In genomic region chr4:98926257-98926656, GRCh38 we compare ENCODE assay signal across 8 cellular contexts. TPM values are rescaled to one million over a fixed set of nuclear protein-coding genes. Genes with fewer than 3 reads are reported as not detected.
DNase-seq lines count a peak whose midpoint lies in the region; ATAC-seq and TF ChIP-seq lines count a peak whose summit lies in the region.
"Not testable (repeated sequence)": the region's sequence is repeated elsewhere in the genome, so short reads cannot be mapped to it uniquely, and the experiment has no call there.

No MANE protein-coding gene starts in this region.

- H3K4me3 ChIP-seq in CD8-positive, alpha-beta memory T cell (ENCODE audit: low read length), result not testable (repeated sequence)
- peak overlapping the region; percentile 92; the same call in 1 of the 2 replicates for H3K4me3 ChIP-seq in PC-3 (ENCODE audit: low read length)
- peak overlapping the region; percentile 92 for H3K4me3 ChIP-seq in endodermal cell (ENCODE audit: low read length)
- peak overlapping the region; percentile 92 for H3K4me3 ChIP-seq in neural cell (ENCODE audit: low read length)

- not testable (repeated sequence) for TF ChIP-seq RAD21 in neural cell (conservative IDR thresholded peaks at IDR 0.05)

- 94 to 97% methylated on average over 8 to 15 of the region's 15 CpGs for WGBS in endodermal cell (ENCODE audit: insufficient coverage in 1 of 2, insufficient read length in 1 of 2), 2 experiments

- H3K9me3 Mint-ChIP-seq in CD8-positive, alpha-beta memory T cell; IgD-negative memory B cell; activated CD8-positive, alpha-beta memory T cell treated with anti-CD3 and anti-CD28 coated beads, Interleukin-2, amount 10 ng/mL, durations not matched to agents 7 days and 5 days (ENCODE audit: low read depth); activated naive CD8-positive, alpha-beta T cell treated with anti-CD3 and anti-CD28 coated beads, Interleukin-2, amount 50 U/mL, for 24 hours; type B pancreatic cell: not testable (repeated sequence)
- peaks cover 20% of the 10 kb centered on the region for H3K9me3 Mint-ChIP-seq in endodermal cell

- H3K27me3 Mint-ChIP-seq in CD8-positive, alpha-beta memory T cell; IgD-negative memory B cell; activated CD8-positive, alpha-beta memory T cell treated with anti-CD3 and anti-CD28 coated beads, Interleukin-2, amount 10 ng/mL, durations not matched to agents 7 days and 5 days; activated naive CD8-positive, alpha-beta T cell treated with anti-CD3 and anti-CD28 coated beads, Interleukin-2, amount 50 U/mL, for 24 hours; endodermal cell (ENCODE audit: insufficient read depth); type B pancreatic cell: not testable (repeated sequence)

- H3K4me2 ChIP-seq in PC-3 (ENCODE audit: low read length), result peak overlapping the region; percentile 92
- H3K4me2 ChIP-seq in neural cell (ENCODE audit: low read length), result not testable (repeated sequence)

- H3K9me3 ChIP-seq in CD8-positive, alpha-beta memory T cell (ENCODE audit: low read length); PC-3 (ENCODE audit: low read length); neural cell (ENCODE audit: low read length): not testable (repeated sequence)
- H3K9me3 ChIP-seq in endodermal cell (ENCODE audit: control insufficient read depth, low read length), result peaks cover 22% of the 10 kb centered on the region

- ATAC-seq in PC-3; activated CD8-positive, alpha-beta memory T cell treated with anti-CD3 and anti-CD28 coated beads, Interleukin-2, amount 10 ng/mL, durations not matched to agents 7 days and 5 days; activated naive CD8-positive, alpha-beta T cell treated with anti-CD3 and anti-CD28 coated beads, Interleukin-2, amount 50 U/mL, for 24 hours: not testable (repeated sequence)

- BruUV-seq in PC-3 (replicated peaks; lab: Mats Ljungman, UMichigan), result not testable (repeated sequence)

- H3K9ac ChIP-seq in PC-3 (ENCODE audit: low read length); endodermal cell (ENCODE audit: extremely low read depth, low read length, poor library complexity, severe bottlenecking); neural cell (ENCODE audit: low read length): not testable (repeated sequence)

- H3K36me3 Mint-ChIP-seq in CD8-positive, alpha-beta memory T cell, result peaks cover 0 to 48% (median 0%) of the 10 kb centered on the region in 3 donors
- H3K36me3 Mint-ChIP-seq in IgD-negative memory B cell, result not testable (repeated sequence)
- peaks cover 31% of the 10 kb centered on the region for H3K36me3 Mint-ChIP-seq in activated CD8-positive, alpha-beta memory T cell treated with anti-CD3 and anti-CD28 coated beads, Interleukin-2, amount 10 ng/mL, durations not matched to agents 7 days and 5 days
- H3K36me3 Mint-ChIP-seq in activated naive CD8-positive, alpha-beta T cell treated with anti-CD3 and anti-CD28 coated beads, Interleukin-2, amount 50 U/mL, for 24 hours (ENCODE audit: low read depth), result peaks cover 40% of the 10 kb centered on the region
- H3K36me3 Mint-ChIP-seq in endodermal cell (ENCODE audit: low read depth) (peaks cover 36% of the 10 kb centered on the region), type B pancreatic cell (peaks cover 15% of the 10 kb centered on the region)

- peaks cover 17% of the 10 kb centered on the region for H3K4me1 ChIP-seq in CD8-positive, alpha-beta memory T cell (ENCODE audit: insufficient read depth, low read length)
- H3K4me1 ChIP-seq in PC-3 (ENCODE audit: insufficient read depth, low read length), result peaks cover 14% of the 10 kb centered on the region
- not testable (repeated sequence) for H3K4me1 ChIP-seq in endodermal cell (ENCODE audit: control insufficient read depth, insufficient read depth, low read length)

- intact Hi-C loops in PC-3 (cut with micrococcal nuclease), result loop anchor here (5.0 kb wide), 1 partner anchor 269 kb away; the partner anchor contains the start of gene TSPAN5

- peak overlapping the region in 2 of 8 donors; percentile 25 to 98 for H3K27ac Mint-ChIP-seq in CD8-positive, alpha-beta memory T cell
- peak overlapping the region in 2 of 3 donors; percentile 74 to 77 for H3K27ac Mint-ChIP-seq in IgD-negative memory B cell
- H3K27ac Mint-ChIP-seq in activated CD8-positive, alpha-beta memory T cell treated with anti-CD3 and anti-CD28 coated beads, Interleukin-2, amount 10 ng/mL, durations not matched to agents 7 days and 5 days; endodermal cell; type B pancreatic cell: not testable (repeated sequence)
- H3K27ac Mint-ChIP-seq in activated naive CD8-positive, alpha-beta T cell treated with anti-CD3 and anti-CD28 coated beads, Interleukin-2, amount 50 U/mL, for 24 hours, result peak overlapping the region; percentile 56

- DNase-seq in CD8-positive, alpha-beta memory T cell; PC-3; activated CD8-positive, alpha-beta memory T cell treated with anti-CD3 and anti-CD28 coated beads, Interleukin-2, amount 10 ng/mL, durations not matched to agents 7 days and 5 days; activated naive CD8-positive, alpha-beta T cell treated with anti-CD3 and anti-CD28 coated beads, Interleukin-2, amount 50 U/mL, for 24 hours; endodermal cell; type B pancreatic cell (ENCODE audit: extremely low spot score, unreplicated experiment): not testable (repeated sequence)

- not testable (repeated sequence) for H2AFZ ChIP-seq in PC-3 (ENCODE audit: low read length); neural cell (ENCODE audit: low read depth, low read length)

- not testable (repeated sequence) for TF ChIP-seq CTCF in PC-3 (conservative IDR thresholded peaks at IDR 0.05; ENCODE audit: low read depth, low read length); endodermal cell (conservative IDR thresholded peaks at IDR 0.05); neural cell (IDR thresholded peaks at IDR 0.05; ENCODE audit: poor library complexity, severe bottlenecking); type B pancreatic cell (conservative IDR thresholded peaks at IDR 0.05)

- H3K79me2 ChIP-seq in PC-3 (ENCODE audit: low read length), result peaks cover 77% of the 10 kb centered on the region
- peaks cover 57% of the 10 kb centered on the region for H3K79me2 ChIP-seq in neural cell (replicated peaks; ENCODE audit: insufficient read depth, low read length)

- not testable (repeated sequence) for H3K36me3 ChIP-seq in CD8-positive, alpha-beta memory T cell (ENCODE audit: insufficient read depth, low read length); neural cell (ENCODE audit: insufficient read depth, low read length)
- peaks cover 17% of the 10 kb centered on the region for H3K36me3 ChIP-seq in PC-3 (ENCODE audit: low read depth, low read length)
- peaks cover 38% of the 10 kb centered on the region for H3K36me3 ChIP-seq in endodermal cell (ENCODE audit: control insufficient read depth, insufficient read depth, low read length)

- not testable (repeated sequence) for H3K9me2 ChIP-seq in PC-3 (replicated peaks; ENCODE audit: low read length); neural cell (ENCODE audit: insufficient read depth, low read length)

- POLR2A ChIA-PET in CD8-positive, alpha-beta memory T cell (lab: Charles Lee); PC-3 (lab: Charles Lee; ENCODE audit: unreplicated experiment): not testable (repeated sequence)

- TF ChIP-seq EP300 in neural cell (conservative IDR thresholded peaks at IDR 0.05; ENCODE audit: poor library complexity, severe bottlenecking), result not testable (repeated sequence)

- CTCF ChIA-PET in CD8-positive, alpha-beta memory T cell (lab: Charles Lee), result interaction anchor here (1.1 to 7.4 kb wide), 3 partner anchors 34 to 458 kb away, joined by 3 to 47 read pairs (median 6); partner anchors contain the start of gene METAP1
- CTCF ChIA-PET in PC-3 (lab: Charles Lee); activated CD8-positive, alpha-beta memory T cell treated with anti-CD3 and anti-CD28 coated beads, Interleukin-2, amount 10 ng/mL, durations not matched to agents 7 days and 5 days (lab: Charles Lee): not testable (repeated sequence)

- not testable (repeated sequence) for H3K27ac ChIP-seq in CD8-positive, alpha-beta memory T cell (ENCODE audit: low read depth, low read length); PC-3 (ENCODE audit: low read length); endodermal cell (ENCODE audit: low read depth, low read length); neural cell (ENCODE audit: low read length)

- peaks cover 41 to 59% (median 58%) of the 10 kb centered on the region in 3 donors for H3K4me1 Mint-ChIP-seq in CD8-positive, alpha-beta memory T cell
- H3K4me1 Mint-ChIP-seq in IgD-negative memory B cell, result peaks cover 20 to 52% (median 37%) of the 10 kb centered on the region in 3 donors
- peaks cover 27% of the 10 kb centered on the region for H3K4me1 Mint-ChIP-seq in activated CD8-positive, alpha-beta memory T cell treated with anti-CD3 and anti-CD28 coated beads, Interleukin-2, amount 10 ng/mL, durations not matched to agents 7 days and 5 days
- peaks cover 65% of the 10 kb centered on the region for H3K4me1 Mint-ChIP-seq in activated naive CD8-positive, alpha-beta T cell treated with anti-CD3 and anti-CD28 coated beads, Interleukin-2, amount 50 U/mL, for 24 hours
- not testable (repeated sequence) for H3K4me1 Mint-ChIP-seq in endodermal cell; type B pancreatic cell (ENCODE audit: unreplicated experiment)

- H3F3A ChIP-seq in PC-3 (ENCODE audit: low read length, unreplicated experiment); neural cell (ENCODE audit: insufficient read depth, low read length, poor library complexity, severe bottlenecking): not testable (repeated sequence)

- H4K20me1 ChIP-seq in PC-3 (ENCODE audit: low read length), result peaks cover 23% of the 10 kb centered on the region
- not testable (repeated sequence) for H4K20me1 ChIP-seq in neural cell (ENCODE audit: insufficient read depth)

- not testable (repeated sequence) for H3K27me3 ChIP-seq in CD8-positive, alpha-beta memory T cell (ENCODE audit: insufficient read depth, low read length, poor library complexity, severe bottlenecking); PC-3 (ENCODE audit: low read length); endodermal cell (ENCODE audit: control insufficient read depth, insufficient read depth, low read length, poor library complexity, severe bottlenecking); neural cell (ENCODE audit: insufficient read depth, low read depth, low read length)

- peak overlapping the region in 4 of 7 donors; percentile 36 to 96 (median 75) for H3K4me3 Mint-ChIP-seq in CD8-positive, alpha-beta memory T cell
- H3K4me3 Mint-ChIP-seq in IgD-negative memory B cell (peak overlapping the region in 3 of 4 donors; percentile 12 to 53 (median 48)), type B pancreatic cell (peak overlapping the region; percentile 39)
- H3K4me3 Mint-ChIP-seq in activated CD8-positive, alpha-beta memory T cell treated with anti-CD3 and anti-CD28 coated beads, Interleukin-2, amount 10 ng/mL, durations not matched to agents 7 days and 5 days, result peak overlapping the region; percentile 89
- H3K4me3 Mint-ChIP-seq in activated naive CD8-positive, alpha-beta T cell treated with anti-CD3 and anti-CD28 coated beads, Interleukin-2, amount 50 U/mL, for 24 hours, result peak overlapping the region; percentile 99
- H3K4me3 Mint-ChIP-seq in endodermal cell, result not testable (repeated sequence)

RNA-seq across cellular contexts. Expression of gene EIF4E, which starts 2.7 kb away (rescaled TPM):
- 100 to 1,000 TPM; 157 to 168 TPM for total RNA-seq in CD8-positive, alpha-beta memory T cell
- 58.5 TPM for polyA plus RNA-seq in CD8-positive, alpha-beta memory T cell
- polyA plus RNA-seq in IgD-negative memory B cell (66.7 TPM), neural cell (172 and 189 TPM in 2 replicates)
- total RNA-seq in PC-3 (2014; rRNA removed) (110 and 134 TPM in 2 replicates), endodermal cell (100 to 1,000 TPM; 134 to 138 TPM), type B pancreatic cell (ENCODE audit: low replicate concordance) (88.8 and 93.9 TPM in 2 replicates)
- 100 to 1,000 TPM in 1 of 2 experiments, 10 to 100 TPM in 1; 92.1 to 122 TPM for total RNA-seq in activated CD8-positive, alpha-beta memory T cell treated with anti-CD3 and anti-CD28 coated beads, Interleukin-2, amount 10 ng/mL, durations not matched to agents 7 days and 5 days
- polyA plus RNA-seq in endodermal cell (2013, experiment 1 of 2), result 101 TPM
- 106 TPM for polyA plus RNA-seq in endodermal cell (2013, experiment 2 of 2)
- 246 and 268 TPM in 2 replicates for polyA minus RNA-seq in neural cell
